ENCODE assay signal across 14 cellular contexts in the genomic region with DNA sequence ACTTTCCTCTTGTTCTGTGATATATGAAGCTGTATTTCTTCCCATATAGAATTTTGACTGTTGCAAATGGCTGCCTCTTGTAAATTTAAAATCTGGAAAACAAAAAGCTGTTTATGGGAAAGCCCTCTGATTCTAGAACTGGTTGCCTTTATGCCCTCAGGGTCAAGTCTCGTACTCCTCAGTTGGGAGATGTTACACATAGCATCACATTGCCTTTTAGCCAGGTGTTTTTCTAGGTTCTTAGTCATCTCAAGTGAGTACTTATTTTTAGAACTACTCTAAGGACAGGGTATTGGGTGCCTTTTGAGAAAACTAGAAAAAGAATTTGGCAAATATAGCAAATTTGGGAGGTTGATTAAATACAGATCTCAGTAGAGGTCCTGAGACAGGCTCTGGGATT. TPM values are rescaled to one million over a fixed set of nuclear protein-coding genes. Genes with fewer than 3 reads are reported as not detected.
DNase-seq lines count a peak whose midpoint lies in the region; ATAC-seq, FAIRE-seq and TF ChIP-seq lines count a peak whose summit lies in the region.
"Had no signal": no experiment of that assay in that cellular context is flagged by ENCODE, and none has a peak within 500 bp of the region (broad histone marks: within the 10 kb centered on the region; RNA-seq: fewer than 3 reads in every experiment).

No MANE protein-coding gene starts in this region.

- H2BK120ac ChIP-seq in trophoblast cell (ENCODE audit: insufficient read depth, low read length, poor library complexity): no peak overlapping the region

- TF ChIP-seq CTCF in MM.1S (IDR thresholded peaks at IDR 0.05; ENCODE audit: low read length) (no peak), bronchial epithelial cell (IDR thresholded peaks at IDR 0.05; ENCODE audit: insufficient read depth, low read length, severe bottlenecking) (no peak), OCI-LY7 (conservative IDR thresholded peaks at IDR 0.05; ENCODE audit: low read length) (no peak)

- H4K12ac ChIP-seq in trophoblast cell (ENCODE audit: low read depth, low read length): no peak overlapping the region

- H3K9ac ChIP-seq in MM.1S (ENCODE audit: low read length) (no peak overlapping the region), trophoblast cell (ENCODE audit: low read length) (no peak overlapping the region)
- H3K9ac ChIP-seq: BLaER1 treated with 17β-estradiol and CSF1 and Interleukin-3, amounts not matched to agents 10 nM and 100 nM; GM23248 had no signal

- H3K4me3 ChIP-seq in MM.1S (ENCODE audit: low read length) (no peak overlapping the region), bronchial epithelial cell (ENCODE audit: low read depth, low read length) (no peak overlapping the region), trophoblast cell (ENCODE audit: low read depth, low read length) (no peak overlapping the region), OCI-LY7 (ENCODE audit: low read depth, low read length, poor library complexity, severe bottlenecking) (no peak overlapping the region)
- H3K4me3 ChIP-seq: BLaER1 treated with 17β-estradiol and CSF1 and Interleukin-3, amounts not matched to agents 10 nM and 100 nM; GM23248; HAP-1 had no signal

- H4K20me1 ChIP-seq in MM.1S (ENCODE audit: insufficient read depth, low read length): no peaks in the 10 kb centered on the region
- no peaks in the 10 kb centered on the region; the same call in 1 of the 2 replicates for H4K20me1 ChIP-seq in OCI-LY7 (ENCODE audit: insufficient read depth, low read length)

- H4K91ac ChIP-seq in trophoblast cell (ENCODE audit: low read depth, low read length): no peak overlapping the region

- no peak overlapping the region for H3K14ac ChIP-seq in trophoblast cell (ENCODE audit: low read length)

- no peak overlapping the region for H3K4ac ChIP-seq in trophoblast cell (ENCODE audit: low read depth, low read length)

- CTCF ChIA-PET in OCI-LY7 (lab: Charles Lee; ENCODE audit: unreplicated experiment): no interaction called here

- H3K4me1 ChIP-seq in MM.1S (ENCODE audit: low read length): 0 out of 2 replicates have a peak, but pooled peaks cover 5% of the 10 kb centered on the region
- H3K4me1 ChIP-seq in trophoblast cell (ENCODE audit: control insufficient read depth in 1 of 2, insufficient read depth in 2 of 2, low read length in 2 of 2): no peaks in the 10 kb centered on the region
- no peaks in the 10 kb centered on the region for H3K4me1 ChIP-seq in OCI-LY7 (ENCODE audit: insufficient read depth, low read length, poor library complexity, severe bottlenecking)

- BruUV-seq in OCI-LY7 (replicated peaks; lab: Mats Ljungman, UMichigan): no TSS peak

- no peaks in the 10 kb centered on the region for H3F3A ChIP-seq in MM.1S (ENCODE audit: insufficient read depth, low read length)

- no peak overlapping the region for H2AFZ ChIP-seq in MM.1S (ENCODE audit: low read length)
- no peak overlapping the region for H2AFZ ChIP-seq in trophoblast cell (ENCODE audit: insufficient read depth, low read length, poor library complexity)
- no peak overlapping the region for H2AFZ ChIP-seq in OCI-LY7 (ENCODE audit: low read length)
- H2AFZ ChIP-seq: GM23248 had no signal

- FAIRE-seq in bronchial epithelial cell (lab: Jason Lieb, UNC): no peak

- H3K4me2 ChIP-seq in MM.1S (ENCODE audit: low read depth, low read length) (peak overlapping the region; percentile 38), trophoblast cell (ENCODE audit: low read length) (no peak overlapping the region), OCI-LY7 (ENCODE audit: low read length) (no peak overlapping the region)
- H3K4me2 ChIP-seq: BLaER1 treated with 17β-estradiol and CSF1 and Interleukin-3, amounts not matched to agents 10 nM and 100 nM had no signal

- no peak overlapping the region for H3K23ac ChIP-seq in trophoblast cell (ENCODE audit: low read length)

- H2AK5ac ChIP-seq in trophoblast cell (ENCODE audit: low read length): no peak overlapping the region

- no peak overlapping the region for H2BK12ac ChIP-seq in trophoblast cell (ENCODE audit: low read length)

- H3K27me3 ChIP-seq in MM.1S (replicated peaks; ENCODE audit: insufficient read depth, low read length) (no peaks in the 10 kb centered on the region), bronchial epithelial cell (ENCODE audit: control insufficient read depth, insufficient read depth, low read length) (no peaks in the 10 kb centered on the region), trophoblast cell (ENCODE audit: insufficient read depth, low read length) (no peaks in the 10 kb centered on the region)
- H3K27me3 ChIP-seq: BLaER1 treated with 17β-estradiol and CSF1 and Interleukin-3, amounts not matched to agents 10 nM and 100 nM had no signal

- no peak overlapping the region for H4K8ac ChIP-seq in trophoblast cell (ENCODE audit: low read depth, low read length)

- DNase-seq in MM.1S (peak; percentile 82), RPMI8226 (peak; percentile 19), bronchial epithelial cell (ENCODE audit: low read depth) (peak; percentile 56), trophoblast cell (peak; percentile 78 to 96), OCI-LY7 (ENCODE audit: low spot score) (no peak)
- DNase-seq: Calu3; CD8-positive, alpha-beta T cell; DMS79 treated with DMSO at 0.1 percent for 48 hours; GF-D8; GM23248 had no signal

- H3K36me3 ChIP-seq in MM.1S (replicated peaks; ENCODE audit: insufficient read depth, low read length) (no peaks in the 10 kb centered on the region), bronchial epithelial cell (ENCODE audit: control insufficient read depth, insufficient read depth, low read length) (no peaks in the 10 kb centered on the region), trophoblast cell (ENCODE audit: control insufficient read depth in 1 of 2, insufficient read depth in 2 of 2, low read length in 2 of 2) (no peaks in the 10 kb centered on the region), OCI-LY7 (ENCODE audit: insufficient read depth, low read length) (no peaks in the 10 kb centered on the region)
- H3K36me3 ChIP-seq: HAP-1 had no signal

- H3K9me3 ChIP-seq in MM.1S (replicated peaks; ENCODE audit: insufficient read depth, low read length): no peaks in the 10 kb centered on the region
- H3K9me3 ChIP-seq in trophoblast cell (ENCODE audit: insufficient read depth, low read depth, low read length): no peaks in the 10 kb centered on the region
- H3K9me3 ChIP-seq in OCI-LY7 (ENCODE audit: low read length): no peaks in the 10 kb centered on the region
- H3K9me3 ChIP-seq: HAP-1 had no signal

- H3K18ac ChIP-seq in trophoblast cell (ENCODE audit: low read length): no peak overlapping the region

- H3K27ac ChIP-seq in MM.1S (ENCODE audit: low read length) (peak overlapping the region; percentile 36; the same call in 1 of the 2 replicates), trophoblast cell (ENCODE audit: low read depth, low read length) (no peak overlapping the region), OCI-LY7 (ENCODE audit: low read depth, low read length, poor library complexity, severe bottlenecking) (no peak overlapping the region)
- H3K27ac ChIP-seq: BLaER1 treated with 17β-estradiol and CSF1 and Interleukin-3, amounts not matched to agents 10 nM and 100 nM; GM23248 had no signal

- POLR2A ChIA-PET in OCI-LY7 (lab: Charles Lee): interaction anchor here (0.7 kb wide), 1 partner anchor 347 kb away, joined by 3 read pairs; no protein-coding TSS in a partner anchor

- no CpG with 5 or more reads among the region's 1 CpG for WGBS in trophoblast cell (ENCODE audit: extremely low coverage, insufficient coverage, insufficient read length)

- intact Hi-C loops in OCI-LY7 (cut with micrococcal nuclease; ENCODE audit: unreplicated experiment): no loop called here

- no peak overlapping the region for H2BK5ac ChIP-seq in trophoblast cell (ENCODE audit: low read depth, low read length, poor library complexity)

- no peaks in the 10 kb centered on the region for H3K9me2 ChIP-seq in MM.1S (replicated peaks; ENCODE audit: insufficient read depth, low read length)
- H3K9me2 ChIP-seq in OCI-LY7 (ENCODE audit: insufficient read depth, low read length): no peaks in the 10 kb centered on the region

- ATAC-seq in GM18868 (IDR thresholded peaks at IDR 0.05; ENCODE audit: unreplicated experiment) (no peak), HG03520 (IDR thresholded peaks at IDR 0.05; ENCODE audit: unreplicated experiment) (no peak)
- ATAC-seq: CD8-positive, alpha-beta T cell had no signal

- no peaks in the 10 kb centered on the region for H3K79me2 ChIP-seq in MM.1S (ENCODE audit: low read length)
- H3K79me2 ChIP-seq in trophoblast cell (ENCODE audit: control insufficient read depth, insufficient read depth, low read length, poor library complexity): no peaks in the 10 kb centered on the region
- no peaks in the 10 kb centered on the region for H3K79me2 ChIP-seq in OCI-LY7 (ENCODE audit: insufficient read depth, low read depth, low read length)

- H3K79me1 ChIP-seq in trophoblast cell (ENCODE audit: low read length): no peaks in the 10 kb centered on the region

RNA-seq across cellular contexts. Expression of a gene that starts 58.5 kb away (rescaled TPM):
- 8.8 and 9.5 TPM in 2 replicates for total RNA-seq in bronchial epithelial cell
- 176 and 189 TPM in 2 replicates for polyA plus RNA-seq in trophoblast cell (2013)
- 7.8 and 10.9 TPM in 2 replicates for total RNA-seq in OCI-LY7 (2014; rRNA removed; shearing (Covaris generic))
- total RNA-seq in OCI-LY7 (2022): 12.3 and 13.8 TPM in 2 replicates

RNA-seq across cellular contexts. Expression of a gene that starts 59.7 kb away (rescaled TPM):
- total RNA-seq in bronchial epithelial cell (26.0 and 30.5 TPM in 2 replicates), OCI-LY7 (2022) (39.2 and 41.5 TPM in 2 replicates)
- polyA plus RNA-seq in trophoblast cell (2013): 26.3 and 26.9 TPM in 2 replicates
- total RNA-seq in OCI-LY7 (2014; rRNA removed; shearing (Covaris generic)): 30.1 and 30.3 TPM in 2 replicates
